ENCODE assay signal across 8 cellular contexts in the genomic region with DNA sequence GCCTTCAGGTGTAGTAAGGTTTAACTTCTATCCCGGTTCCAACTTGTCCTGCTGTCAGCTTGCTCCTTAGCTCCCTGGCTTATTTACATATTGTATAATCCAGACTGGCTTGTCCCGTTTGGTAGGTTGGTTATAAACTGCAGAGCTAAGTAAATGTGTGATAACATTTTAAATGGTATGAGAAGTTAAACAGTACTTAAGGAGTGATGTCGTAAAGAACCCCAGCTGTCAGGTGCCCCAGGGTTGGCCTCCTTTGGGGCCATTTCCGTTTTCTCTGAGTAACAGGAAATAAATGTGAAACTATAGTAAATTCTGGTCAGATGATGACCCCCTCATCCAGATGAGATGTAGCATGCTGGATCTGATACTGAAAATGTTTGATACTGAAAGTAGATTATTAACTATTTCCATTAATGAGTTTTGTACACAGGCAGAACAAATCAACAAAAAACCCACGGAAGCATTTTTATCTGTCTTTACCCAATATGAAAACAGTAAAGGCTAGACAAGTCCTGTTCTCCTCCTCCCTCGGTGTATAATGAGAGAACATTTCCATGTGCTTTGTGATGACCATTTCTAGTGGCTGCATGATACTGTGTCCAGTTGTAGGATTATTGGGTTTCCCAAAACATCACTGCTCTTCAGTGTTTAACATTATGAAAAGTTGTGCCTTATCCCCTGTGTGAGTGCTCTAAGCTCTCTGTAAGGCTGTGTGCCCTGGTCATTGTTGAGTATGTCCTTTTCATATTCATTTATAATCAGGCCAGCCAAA. TPM values are rescaled to one million over a fixed set of nuclear protein-coding genes. Genes with fewer than 3 reads are reported as not detected.
DNase-seq lines count a peak whose midpoint lies in the region; ATAC-seq, FAIRE-seq and TF ChIP-seq lines count a peak whose summit lies in the region.

No MANE protein-coding gene starts in this region.

- H3K4me1 Mint-ChIP-seq in activated CD4-positive, alpha-beta memory T cell treated with anti-CD3 and anti-CD28 coated beads, Interleukin-2, amount 10 ng/mL, durations not matched to agents 7 days and 5 days: peaks cover 38% of the 10 kb centered on the region

- CTCF ChIA-PET in activated CD4-positive, alpha-beta memory T cell treated with anti-CD3 and anti-CD28 coated beads, Interleukin-2, amount 10 ng/mL, durations not matched to agents 7 days and 5 days (lab: Charles Lee): no interaction called here

- H3K36me3 Mint-ChIP-seq in activated CD4-positive, alpha-beta memory T cell treated with anti-CD3 and anti-CD28 coated beads, Interleukin-2, amount 10 ng/mL, durations not matched to agents 7 days and 5 days (ENCODE audit: low read depth): no peaks in the 10 kb centered on the region

- POLR2A ChIA-PET in activated CD4-positive, alpha-beta memory T cell treated with anti-CD3 and anti-CD28 coated beads, Interleukin-2, amount 10 ng/mL, durations not matched to agents 7 days and 5 days (lab: Charles Lee): interaction anchor here (1.5 to 1.6 kb wide), 2 partner anchors 23 to 154 kb away, joined by 5 to 6 read pairs; partner anchors contain the start of genes GAB1 and SMARCA5

- no peak for TF ChIP-seq POLR2A in GM12891 (IDR thresholded peaks at IDR 0.05; ENCODE audit: low read depth, low read length)

- ATAC-seq in GM21528 (IDR thresholded peaks at IDR 0.05; ENCODE audit: low FRiP score, unreplicated experiment): peak; percentile 93

- peak overlapping the region; percentile 60 for H3K27ac Mint-ChIP-seq in activated CD4-positive, alpha-beta memory T cell treated with anti-CD3 and anti-CD28 coated beads, Interleukin-2, amount 10 ng/mL, durations not matched to agents 7 days and 5 days

- peaks cover 8% of the 10 kb centered on the region for H3K27me3 Mint-ChIP-seq in activated CD4-positive, alpha-beta memory T cell treated with anti-CD3 and anti-CD28 coated beads, Interleukin-2, amount 10 ng/mL, durations not matched to agents 7 days and 5 days

- DNase-seq in GM12891 (ENCODE audit: insufficient read length, low spot score): no peak
- DNase-seq in HT1080 (ENCODE audit: low read depth): peak; percentile 78
- DNase-seq in activated CD4-positive, alpha-beta memory T cell treated with anti-CD3 and anti-CD28 coated beads, Interleukin-2, amount 10 ng/mL, durations not matched to agents 7 days and 5 days: peak; percentile 47
- DNase-seq in glomerular visceral epithelial cell (ENCODE audit: extremely low spot score): peak; percentile 70
- peak; percentile 4 for DNase-seq in stimulated activated naive CD4-positive, alpha-beta T cell treated with Interleukin-2 at 50 U/mL for 16 hours (lab: John Stamatoyannopoulos, UW)
- DNase-seq in anterior cingulate cortex (lab: John Stamatoyannopoulos, UW): no peak
- DNase-seq in islet precursor cell: no peak

- FAIRE-seq in GM12891 (lab: Jason Lieb, UNC): peak; percentile 76

- H3K9me3 Mint-ChIP-seq in activated CD4-positive, alpha-beta memory T cell treated with anti-CD3 and anti-CD28 coated beads, Interleukin-2, amount 10 ng/mL, durations not matched to agents 7 days and 5 days: no peaks in the 10 kb centered on the region

- peak overlapping the region; percentile 26 for H3K4me3 Mint-ChIP-seq in activated CD4-positive, alpha-beta memory T cell treated with anti-CD3 and anti-CD28 coated beads, Interleukin-2, amount 10 ng/mL, durations not matched to agents 7 days and 5 days

TF ChIP-seq in GM12891, 5 proteins besides CTCF, POLR2A, EP300 and RAD21:
- TF ChIP-seq SPI1 (IDR thresholded peaks at IDR 0.05; ENCODE audit: low read depth, low read length): peak; percentile 78
- no peak for TF ChIP-seq PAX5 (IDR thresholded peaks at IDR 0.05; ENCODE audit: insufficient read depth, low read length, severe bottlenecking)
TF ChIP-seq in GM12891: peak in this region for 1.

RNA-seq across cellular contexts. Expression of gene GAB1, which starts 22.4 kb away (rescaled TPM):
- polyA plus RNA-seq in GM12891 (2012; ENCODE audit: low read depth, missing spikeins): 1.5 TPM
- total RNA-seq in HT1080 (2014; rRNA removed; shearing (Covaris generic)): 6.3 and 9.8 TPM in 2 replicates
- polyA plus RNA-seq in HT1080 (2015; cell fraction: cytosol; rRNA removed): 2.7 and 5.2 TPM in 2 replicates
- polyA plus RNA-seq in HT1080 (2015; cell fraction: nucleus; rRNA removed): 6.8 and 10.5 TPM in 2 replicates
- under 1 TPM; 0.80 to 0.86 TPM for total RNA-seq in activated CD4-positive, alpha-beta memory T cell treated with anti-CD3 and anti-CD28 coated beads, Interleukin-2, amount 10 ng/mL, durations not matched to agents 7 days and 5 days

Comparison
In these comparisons a context has a peak if more than half of its experiments do, and no peak if none do; other contexts are left out.
1. DNase-seq: peak in HT1080 (single experiment), activated CD4-positive, alpha-beta memory T cell treated with anti-CD3 and anti-CD28 coated beads, Interleukin-2, amount 10 ng/mL, durations not matched to agents 7 days and 5 days (single experiment), glomerular visceral epithelial cell (single experiment) and stimulated activated naive CD4-positive, alpha-beta T cell treated with Interleukin-2 at 50 U/mL for 16 hours (single experiment); none in GM12891 (single experiment), anterior cingulate cortex (0 of 58) and islet precursor cell (single experiment).